ENCODE assay signal across 1 cellular context in the genomic region with DNA sequence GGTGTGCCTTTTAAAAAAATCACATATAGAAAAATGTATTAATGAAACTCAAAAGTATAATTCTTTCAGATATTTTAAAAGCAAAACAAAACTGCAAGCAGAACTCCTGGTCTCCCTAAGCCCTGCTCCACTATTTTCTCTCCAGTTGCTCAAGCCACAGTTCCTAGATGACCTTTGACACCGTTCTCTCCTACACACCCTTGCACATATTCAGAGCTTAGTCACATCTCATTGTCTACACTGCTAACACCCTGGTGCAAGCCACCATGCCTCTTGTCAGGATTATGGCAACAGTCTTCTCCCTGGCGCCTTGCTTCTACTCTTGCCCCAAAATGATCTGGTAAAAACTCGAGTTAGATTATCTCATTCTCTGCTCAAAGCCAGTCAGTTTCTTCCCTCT.
A peak's percentile ranks its signal among the peaks of the same experiment; 100 is the strongest.
TF ChIP-seq lines count a peak whose summit lies in the region.

No MANE protein-coding gene starts in this region.

TF ChIP-seq in IMR-90, 13 proteins besides CTCF, POLR2A, EP300 and RAD21:
- TF ChIP-seq CEBPB (IDR thresholded peaks at IDR 0.05; ENCODE audit: low read depth, low read length) (0 out of 2 replicates have a peak, but pooled peaks have one; percentile 15), CHD1 (IDR thresholded peaks at IDR 0.05; ENCODE audit: low read depth, low read length) (no peak)
TF ChIP-seq in IMR-90: peak in this region for 1.
